ENCODE assay signal across 15 cellular contexts in genomic region chr2:165815299-165815698, GRCh38. TPM values are rescaled to one million over a fixed set of nuclear protein-coding genes. Genes with fewer than 3 reads are reported as not detected.
A peak's percentile ranks its signal among the peaks of the same experiment; 100 is the strongest.
DNase-seq lines count a peak whose midpoint lies in the region; ATAC-seq and TF ChIP-seq lines count a peak whose summit lies in the region.
"Had no signal": no experiment of that assay in that cellular context is flagged by ENCODE, and none has a peak within 500 bp of the region (broad histone marks: within the 10 kb centered on the region; RNA-seq: fewer than 3 reads in every experiment).

No MANE protein-coding gene starts in this region.

- no peak for TF ChIP-seq CTCF in WERI-Rb-1 (IDR thresholded peaks at IDR 0.05; ENCODE audit: low read depth, low read length)

- no peak for DNase-seq in activated naive CD8-positive, alpha-beta T cell treated with anti-CD3 and anti-CD28 coated beads, Interleukin-2, amount 50 U/mL, for 24 hours
- no peak for DNase-seq in activated naive CD8-positive, alpha-beta T cell treated with anti-CD3 and anti-CD28 coated beads for 36 hours
- no peak for DNase-seq in WERI-Rb-1
- no peak for DNase-seq in NCI-H446 treated with DMSO at 0.1 percent for 48 hours (lab: John Stamatoyannopoulos, UW)
- no peak for DNase-seq in activated CD8-positive, alpha-beta memory T cell treated with anti-CD3 and anti-CD28 coated beads, Interleukin-2, amount 50 U/mL, for 4 hours
- DNase-seq: activated CD4-positive, alpha-beta T cell treated with anti-CD3 and anti-CD28 coated beads for 36 hours; activated gamma-delta T cell treated with Interleukin-2 at 50 U/mL for 16 hours; central memory CD4-positive, alpha-beta T cell; esophagus squamous epithelium; NCI-H524 treated with DMSO at 0.1 percent for 48 hours had no signal

- ATAC-seq in activated naive CD8-positive, alpha-beta T cell treated with anti-CD3 and anti-CD28 coated beads, Interleukin-2, amount 50 U/mL, for 24 hours, result no peak
- ATAC-seq in HG02678 (IDR thresholded peaks at IDR 0.05; ENCODE audit: unreplicated experiment), result peak; percentile 49
- ATAC-seq in HG03521 (IDR thresholded peaks at IDR 0.05; ENCODE audit: unreplicated experiment), result peak; percentile 35
- no peak for ATAC-seq in GM18520 (IDR thresholded peaks at IDR 0.05; ENCODE audit: unreplicated experiment)
- ATAC-seq: A549; activated CD4-positive, alpha-beta T cell treated with anti-CD3 and anti-CD28 coated beads for 36 hours had no signal

- no peaks in the 10 kb centered on the region for H3K36me3 ChIP-seq in WERI-Rb-1
- H3K36me3 ChIP-seq: esophagus squamous epithelium, suprapubic skin had no signal

- H3K9me3 Mint-ChIP-seq in activated naive CD8-positive, alpha-beta T cell treated with anti-CD3 and anti-CD28 coated beads, Interleukin-2, amount 50 U/mL, for 24 hours, result no peaks in the 10 kb centered on the region
- H3K9me3 Mint-ChIP-seq in activated naive CD8-positive, alpha-beta T cell treated with anti-CD3 and anti-CD28 coated beads for 36 hours, result no peaks in the 10 kb centered on the region

- no peak overlapping the region for H3K27ac ChIP-seq in WERI-Rb-1
- H3K27ac ChIP-seq: A549, suprapubic skin had no signal

- no peaks in the 10 kb centered on the region for H3K27me3 ChIP-seq in WERI-Rb-1 (ENCODE audit: insufficient read depth, low read depth, severe bottlenecking)
- H3K27me3 ChIP-seq: esophagus squamous epithelium, suprapubic skin had no signal

- H3K27ac Mint-ChIP-seq in activated naive CD8-positive, alpha-beta T cell treated with anti-CD3 and anti-CD28 coated beads, Interleukin-2, amount 50 U/mL, for 24 hours, result peak overlapping the region; percentile 4
- no peak overlapping the region for H3K27ac Mint-ChIP-seq in activated naive CD8-positive, alpha-beta T cell treated with anti-CD3 and anti-CD28 coated beads for 36 hours
- H3K27ac Mint-ChIP-seq: activated CD4-positive, alpha-beta T cell treated with anti-CD3 and anti-CD28 coated beads for 36 hours had no signal

- H3K27me3 Mint-ChIP-seq in activated naive CD8-positive, alpha-beta T cell treated with anti-CD3 and anti-CD28 coated beads, Interleukin-2, amount 50 U/mL, for 24 hours, result no peaks in the 10 kb centered on the region
- H3K27me3 Mint-ChIP-seq in activated naive CD8-positive, alpha-beta T cell treated with anti-CD3 and anti-CD28 coated beads for 36 hours, result no peaks in the 10 kb centered on the region
- H3K27me3 Mint-ChIP-seq: activated CD4-positive, alpha-beta T cell treated with anti-CD3 and anti-CD28 coated beads for 36 hours had no signal

- H3K4me3 Mint-ChIP-seq in activated naive CD8-positive, alpha-beta T cell treated with anti-CD3 and anti-CD28 coated beads, Interleukin-2, amount 50 U/mL, for 24 hours, result no peak overlapping the region
- H3K4me3 Mint-ChIP-seq in activated naive CD8-positive, alpha-beta T cell treated with anti-CD3 and anti-CD28 coated beads for 36 hours, result no peak overlapping the region
- H3K4me3 Mint-ChIP-seq: activated CD4-positive, alpha-beta T cell treated with anti-CD3 and anti-CD28 coated beads for 36 hours had no signal

- no peaks in the 10 kb centered on the region for H3K36me3 Mint-ChIP-seq in activated naive CD8-positive, alpha-beta T cell treated with anti-CD3 and anti-CD28 coated beads, Interleukin-2, amount 50 U/mL, for 24 hours (ENCODE audit: low read depth)
- H3K36me3 Mint-ChIP-seq in activated naive CD8-positive, alpha-beta T cell treated with anti-CD3 and anti-CD28 coated beads for 36 hours, result no peaks in the 10 kb centered on the region

- peaks cover 8% of the 10 kb centered on the region for H3K4me1 Mint-ChIP-seq in activated naive CD8-positive, alpha-beta T cell treated with anti-CD3 and anti-CD28 coated beads, Interleukin-2, amount 50 U/mL, for 24 hours
- H3K4me1 Mint-ChIP-seq in activated naive CD8-positive, alpha-beta T cell treated with anti-CD3 and anti-CD28 coated beads for 36 hours, result no peaks in the 10 kb centered on the region
- H3K4me1 Mint-ChIP-seq: activated CD4-positive, alpha-beta T cell treated with anti-CD3 and anti-CD28 coated beads for 36 hours had no signal

- no peak overlapping the region for H3K4me3 ChIP-seq in WERI-Rb-1 (ENCODE audit: low read depth, low read length)
- H3K4me3 ChIP-seq: A549, esophagus squamous epithelium, suprapubic skin had no signal

- H3K9me3 ChIP-seq in WERI-Rb-1 (ENCODE audit: severe bottlenecking), result no peaks in the 10 kb centered on the region
- H3K9me3 ChIP-seq: A549, esophagus squamous epithelium, suprapubic skin had no signal

RNA-seq across cellular contexts. Expression of gene GALNT3, which starts 21.3 kb away (rescaled TPM):
- 1 to 10 TPM; 1.5 to 1.9 TPM for total RNA-seq in activated naive CD8-positive, alpha-beta T cell treated with anti-CD3 and anti-CD28 coated beads for 36 hours

Comparison
In these comparisons a context has a peak if more than half of its experiments do, and no peak if none do; other contexts are left out.
1. ATAC-seq: peak in HG02678 (single experiment) and HG03521 (single experiment); none in activated naive CD8-positive, alpha-beta T cell treated with anti-CD3 and anti-CD28 coated beads, Interleukin-2, amount 50 U/mL, for 24 hours (single experiment) and GM18520 (single experiment).